In the genomic region with DNA sequence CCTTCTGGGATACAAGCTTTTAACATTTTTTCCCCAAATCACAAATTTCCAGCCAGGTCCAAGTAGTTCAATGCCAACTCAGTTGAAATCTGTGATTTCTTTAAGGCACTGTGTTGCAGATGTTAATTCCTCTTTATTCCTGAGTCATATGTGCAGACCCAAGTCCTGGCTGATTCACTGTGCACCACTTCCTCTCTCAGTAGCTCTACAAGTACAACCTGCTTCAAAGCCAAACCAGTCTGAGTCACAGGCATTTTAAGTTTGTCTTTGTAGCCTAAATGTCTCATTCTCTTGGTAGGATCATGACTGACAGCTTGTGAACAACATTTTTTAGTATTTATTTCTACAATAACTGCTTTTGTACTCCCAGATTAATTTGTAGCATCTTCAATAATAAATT, we compare ENCODE assay signal across 8 cellular contexts.
A peak's percentile ranks its signal among the peaks of the same experiment; 100 is the strongest.
DNase-seq lines count a peak whose midpoint lies in the region; ATAC-seq and TF ChIP-seq lines count a peak whose summit lies in the region.

No MANE protein-coding gene starts in this region.

- POLR2A ChIA-PET in T-cell (lab: Charles Lee): no interaction called here

- peak; percentile 96 to 100 (median 98) for ATAC-seq in T-cell (replicated peaks in 1 of 4)
- no peak for ATAC-seq in GM19023 (IDR thresholded peaks at IDR 0.05; ENCODE audit: unreplicated experiment)
- ATAC-seq in HG02870 (IDR thresholded peaks at IDR 0.05; ENCODE audit: unreplicated experiment): no peak
- no peak for ATAC-seq in HG03025 (IDR thresholded peaks at IDR 0.05; ENCODE audit: low FRiP score, unreplicated experiment)
- ATAC-seq in GM19467 (IDR thresholded peaks at IDR 0.05; ENCODE audit: unreplicated experiment): no peak

- no peak for TF ChIP-seq CTCF in HFF-Myc (IDR thresholded peaks at IDR 0.05; ENCODE audit: low read depth, low read length, missing control alignments)
- TF ChIP-seq CTCF in epithelial cell of proximal tubule (conservative IDR thresholded peaks at IDR 0.05; ENCODE audit: low read depth, low read length): no peak

- H3K4me3 ChIP-seq in HFF-Myc (replicated peaks; ENCODE audit: low read depth, low read length) (no peak overlapping the region), epithelial cell of proximal tubule (ENCODE audit: low read depth, low read length) (no peak overlapping the region)

- DNase-seq in HFF-Myc (ENCODE audit: extremely low read depth, low read depth) (peak; percentile 67), T-cell (peak in 11 of 34 experiments; percentile 0 to 16 (median 4)), epithelial cell of proximal tubule (ENCODE audit: low read depth) (peak; percentile 59)
- DNase-seq in stimulated activated CD4-positive, alpha-beta T cell treated with anti-CD3 and anti-CD28 coated beads, Interleukin-4, amount 100 ng/mL, for 1 hour: peak; percentile 8

- peak overlapping the region in 1 of 2 donors; percentile 79 for H3K27ac Mint-ChIP-seq in T-cell

- H3K27me3 Mint-ChIP-seq in T-cell: peaks cover 0 to 4% of the 10 kb centered on the region in 2 donors

- peaks cover 14 to 26% (median 17%) of the 10 kb centered on the region in 3 donors for H3K4me1 Mint-ChIP-seq in T-cell

- no peaks in the 10 kb centered on the region for H3K36me3 Mint-ChIP-seq in T-cell

- H3K9me3 Mint-ChIP-seq in T-cell: no peaks in the 10 kb centered on the region

- CTCF ChIA-PET in T-cell (lab: Charles Lee): interaction anchor here in 1 of 2 donors (0.6 to 1.6 kb wide), 2 partner anchors 44 to 293 kb away, joined by 3 to 5 read pairs; no protein-coding TSS in a partner anchor

- no peak overlapping the region for H3K4me3 Mint-ChIP-seq in T-cell

Comparison
In these comparisons a context has a peak if more than half of its experiments do, and no peak if none do; other contexts are left out.
1. ATAC-seq: peak in T-cell (4 of 4); none in GM19023 (single experiment), HG02870 (single experiment), HG03025 (single experiment) and GM19467 (single experiment).